Comparison of ENCODE assay signal across 25 cellular contexts in genomic region chr10:133273534-133274143, GRCh38. TPM values are rescaled to one million over a fixed set of nuclear protein-coding genes. Genes with fewer than 3 reads are reported as not detected.
A peak's percentile ranks its signal among the peaks of the same experiment; 100 is the strongest.
DNase-seq lines count a peak whose midpoint lies in the region; ATAC-seq and TF ChIP-seq lines count a peak whose summit lies in the region.
"Had no signal": no experiment of that assay in that cellular context is flagged by ENCODE, and none has a peak within 500 bp of the region (broad histone marks: within the 10 kb centered on the region; RNA-seq: fewer than 3 reads in every experiment).

No MANE protein-coding gene starts in this region.

- intact Hi-C loops in CD4-positive, alpha-beta memory T cell (cut with micrococcal nuclease), result loop anchor here (2.0 kb wide), 1 partner anchor 13 kb away; no protein-coding TSS in a partner anchor

- WGBS in neuronal stem cell (ENCODE audit: extremely low coverage in 2 of 2, insufficient read length in 2 of 2, insufficient replicate concordance in 1 of 2), 2 donors, result no CpG with 5 or more reads among the region's 28 CpGs

- no peak for ATAC-seq in GM19328 (IDR thresholded peaks at IDR 0.05; ENCODE audit: unreplicated experiment)
- no peak for ATAC-seq in GM19395 (IDR thresholded peaks at IDR 0.05; ENCODE audit: unreplicated experiment)
- ATAC-seq: Right ventricle myocardium inferior had no signal

- H4K20me1 ChIP-seq in MM.1S (ENCODE audit: insufficient read depth, low read length), result no peaks in the 10 kb centered on the region

- peak overlapping the region; percentile 70 for H2AK5ac ChIP-seq in neuronal stem cell (ENCODE audit: low read depth, low read length)

- H2BK5ac ChIP-seq in neuronal stem cell (ENCODE audit: low read length), result no peak overlapping the region

- H3K36me3 ChIP-seq in CD4-positive, alpha-beta memory T cell (ENCODE audit: insufficient read depth, low read length), result peaks cover 40% of the 10 kb centered on the region
- H3K36me3 ChIP-seq in MM.1S (replicated peaks; ENCODE audit: insufficient read depth, low read length), result peaks cover 3% of the 10 kb centered on the region
- no peaks in the 10 kb centered on the region for H3K36me3 ChIP-seq in neuronal stem cell (replicated peaks in 1 of 2; ENCODE audit: control insufficient read depth in 2 of 2, insufficient read depth in 2 of 2, low read length in 2 of 2)
- H3K36me3 ChIP-seq: HAP-1, MG63 had no signal

- POLR2A ChIA-PET in CD4-positive, alpha-beta memory T cell (lab: Charles Lee; ENCODE audit: partially characterized antibody), result interaction anchor here (11.6 kb wide), 1 partner anchor 12 kb away, joined by 236 read pairs; no protein-coding TSS in a partner anchor

- no peak overlapping the region for H3K4me3 ChIP-seq in CD4-positive, alpha-beta memory T cell (ENCODE audit: low read length in 2 of 2)
- H3K4me3 ChIP-seq in MM.1S (ENCODE audit: low read length) (no peak overlapping the region), neuronal stem cell (ENCODE audit: low read length in 2 of 2) (no peak overlapping the region)
- H3K4me3 ChIP-seq: HAP-1, MG63 had no signal

- peaks cover 3% of the 10 kb centered on the region for H3K79me1 ChIP-seq in neuronal stem cell (ENCODE audit: low read depth, low read length)

- H3K27ac Mint-ChIP-seq in CD4-positive, alpha-beta memory T cell, result peak overlapping the region in 4 of 7 donors; percentile 9 to 65 (median 18)

- H3K4me1 ChIP-seq in CD4-positive, alpha-beta memory T cell (ENCODE audit: insufficient read depth, low read length), result peaks cover 36% of the 10 kb centered on the region
- H3K4me1 ChIP-seq in MM.1S (ENCODE audit: low read length), result peaks cover 19% of the 10 kb centered on the region
- H3K4me1 ChIP-seq in neuronal stem cell (ENCODE audit: control insufficient read depth in 2 of 2, insufficient read depth in 1 of 2, low read depth in 1 of 2, low read length in 2 of 2), result peaks cover 8 to 15% of the 10 kb centered on the region in 2 donors
- H3K4me1 ChIP-seq: HAP-1 had no signal

- no peak for TF ChIP-seq CTCF in MM.1S (IDR thresholded peaks at IDR 0.05; ENCODE audit: low read length)

- H3K27me3 Mint-ChIP-seq in CD4-positive, alpha-beta memory T cell, result no peaks in the 10 kb centered on the region

- H4K91ac ChIP-seq in neuronal stem cell (ENCODE audit: low read depth, low read length, poor library complexity), result no peak overlapping the region

- peaks cover 10 to 37% (median 22%) of the 10 kb centered on the region in 4 donors for H3K4me1 Mint-ChIP-seq in CD4-positive, alpha-beta memory T cell

- peaks cover 33% of the 10 kb centered on the region for H3F3A ChIP-seq in MM.1S (ENCODE audit: insufficient read depth, low read length)

- no peak overlapping the region for H3K4ac ChIP-seq in neuronal stem cell (ENCODE audit: low read length)

- H2AFZ ChIP-seq in MM.1S (ENCODE audit: low read length) (no peak overlapping the region), neuronal stem cell (ENCODE audit: low read length) (no peak overlapping the region)

- H3K36me3 Mint-ChIP-seq in CD4-positive, alpha-beta memory T cell, result peaks cover 0 to 34% of the 10 kb centered on the region in 2 donors

- H3K4me3 Mint-ChIP-seq in CD4-positive, alpha-beta memory T cell, result peak overlapping the region in 1 of 8 donors; percentile 30

- no peak overlapping the region for H4K8ac ChIP-seq in neuronal stem cell (ENCODE audit: low read depth, low read length)

- H3K9me3 ChIP-seq in CD4-positive, alpha-beta memory T cell (ENCODE audit: control insufficient read depth in 1 of 2, low read length in 2 of 2), result no peaks in the 10 kb centered on the region
- H3K9me3 ChIP-seq in MM.1S (replicated peaks; ENCODE audit: insufficient read depth, low read length) (no peaks in the 10 kb centered on the region), neuronal stem cell (replicated peaks in 1 of 2; ENCODE audit: control insufficient read depth in 2 of 2, insufficient read depth in 1 of 2, low read depth in 1 of 2, low read length in 2 of 2) (peaks cover 0 to 2% of the 10 kb centered on the region in 2 donors)
- H3K9me3 ChIP-seq: HAP-1, MG63 had no signal

- H3K9ac ChIP-seq in MM.1S (ENCODE audit: low read length) (no peak overlapping the region), neuronal stem cell (ENCODE audit: low read depth, low read length, poor library complexity) (no peak overlapping the region)

- H3K79me2 ChIP-seq in MM.1S (ENCODE audit: low read length), result peaks cover 63% of the 10 kb centered on the region

- H3K9me2 ChIP-seq in MM.1S (replicated peaks; ENCODE audit: insufficient read depth, low read length), result no peaks in the 10 kb centered on the region

- H2BK12ac ChIP-seq in neuronal stem cell (ENCODE audit: low read length), result no peak overlapping the region

- H3K27me3 ChIP-seq in CD4-positive, alpha-beta memory T cell (ENCODE audit: insufficient read depth, low read length), result no peaks in the 10 kb centered on the region
- no peaks in the 10 kb centered on the region for H3K27me3 ChIP-seq in MM.1S (replicated peaks; ENCODE audit: insufficient read depth, low read length)
- peaks cover 0 to 13% (median 6%) of the 10 kb centered on the region in 3 experiments for H3K27me3 ChIP-seq in neuronal stem cell (ENCODE audit: control insufficient read depth in 3 of 3, insufficient read depth in 3 of 3, low read depth in 1 of 3, low read length in 3 of 3)
- H3K27me3 ChIP-seq: MG63 had no signal

- peak overlapping the region; percentile 85 for H3K23ac ChIP-seq in neuronal stem cell (ENCODE audit: low read depth, low read length, poor library complexity)

- no peaks in the 10 kb centered on the region for H3K9me3 Mint-ChIP-seq in CD4-positive, alpha-beta memory T cell

- H3K27ac ChIP-seq in CD4-positive, alpha-beta memory T cell (ENCODE audit: low read depth, low read length), result peak overlapping the region; percentile 52
- H3K27ac ChIP-seq in MM.1S (ENCODE audit: low read length), result no peak overlapping the region
- peak overlapping the region; percentile 90 for H3K27ac ChIP-seq in epithelial cell of prostate
- H3K27ac ChIP-seq in neuronal stem cell (replicated peaks; ENCODE audit: low read length), result no peak overlapping the region

- H2BK120ac ChIP-seq in neuronal stem cell (ENCODE audit: low read depth, low read length), result no peak overlapping the region

- no peak overlapping the region for H3K14ac ChIP-seq in neuronal stem cell (ENCODE audit: low read length)

- CTCF ChIA-PET in CD4-positive, alpha-beta memory T cell (lab: Charles Lee; ENCODE audit: partially characterized antibody), result interaction anchor here (1.2 to 2.6 kb wide), 2 partner anchors 9 to 130 kb away, joined by 3 to 10 read pairs; no protein-coding TSS in a partner anchor

- peak overlapping the region; percentile 67 for H2BK15ac ChIP-seq in neuronal stem cell (ENCODE audit: low read length)

- H3K4me2 ChIP-seq in MM.1S (ENCODE audit: low read depth, low read length) (no peak overlapping the region), neuronal stem cell (ENCODE audit: insufficient read depth, low read length, poor library complexity, severe bottlenecking) (no peak overlapping the region)

- DNase-seq in CD4-positive, alpha-beta memory T cell, result no peak
- DNase-seq in MM.1S (peak; percentile 4), epithelial cell of prostate (ENCODE audit: low read depth, low spot score) (no peak), neuronal stem cell (ENCODE audit: low spot score) (no peak), NCI-H2029 treated with DMSO at 0.1 percent for 48 hours (lab: John Stamatoyannopoulos, UW) (no peak)
- no peak for DNase-seq in stimulated activated CD4-positive, alpha-beta T cell treated with anti-CD3 and anti-CD28 coated beads, Interleukin-4, amount 100 ng/mL, for 1 hour
- DNase-seq: ACHN, DMS153, EL, IMR-90, Kasumi-1, MG63, NCI-H1092, NCI-H1436 treated with DMSO at 0.1 percent for 48 hours, NCI-H2029, NCI-H2171 treated with DMSO at 0.1 percent for 48 hours, NCI-H446 treated with DMSO at 0.1 percent for 48 hours, NCI-H69 had no signal

- H3K18ac ChIP-seq in neuronal stem cell (ENCODE audit: low read length), result peak overlapping the region; percentile 64

RNA-seq across cellular contexts. Expression of gene ADAM8, which starts 3.0 kb away (rescaled TPM):
- total RNA-seq in CD4-positive, alpha-beta memory T cell, result 10 to 100 TPM; 87.2 to 90.3 TPM
- polyA plus RNA-seq in CD4-positive, alpha-beta memory T cell, result 10 to 100 TPM; 63.9 to 97.8 TPM
- 1.1 TPM for polyA plus RNA-seq in neuronal stem cell (2013, experiment 1 of 2)
- 1.3 TPM for polyA plus RNA-seq in neuronal stem cell (2013, experiment 2 of 2)

RNA-seq across cellular contexts. Expression of gene TUBGCP2, which starts 35.0 kb away (rescaled TPM):
- total RNA-seq in CD4-positive, alpha-beta memory T cell, result 10 to 100 TPM; 66.5 to 74.0 TPM
- polyA plus RNA-seq in CD4-positive, alpha-beta memory T cell, result 10 to 100 TPM; 14.1 to 40.8 TPM
- 33.5 TPM for polyA plus RNA-seq in neuronal stem cell (2013, experiment 1 of 2)
- 35.6 TPM for polyA plus RNA-seq in neuronal stem cell (2013, experiment 2 of 2)

RNA-seq across cellular contexts. Expression of gene ZNF511, which starts 35.1 kb away (rescaled TPM):
- total RNA-seq in CD4-positive, alpha-beta memory T cell, result 10 to 100 TPM; 31.5 to 33.1 TPM
- 100 to 1,000 TPM in 1 of 2 donors, 10 to 100 TPM in 1; 69.0 to 107 TPM for polyA plus RNA-seq in CD4-positive, alpha-beta memory T cell
- polyA plus RNA-seq in neuronal stem cell (2013, experiment 1 of 2), result 40.1 TPM
- polyA plus RNA-seq in neuronal stem cell (2013, experiment 2 of 2), result 35.5 TPM

RNA-seq across cellular contexts. Expression of gene VENTX, which starts 36.0 kb away (rescaled TPM):
- not detected for total RNA-seq in CD4-positive, alpha-beta memory T cell
- polyA plus RNA-seq in CD4-positive, alpha-beta memory T cell, result not detected
- 0.42 TPM for polyA plus RNA-seq in neuronal stem cell (2013, experiment 1 of 2)
- polyA plus RNA-seq in neuronal stem cell (2013, experiment 2 of 2), result 0.35 TPM
- total RNA-seq: IMR-90, OCI-LY7, SK-MEL-5 had no signal
- polyA plus RNA-seq: IMR-90 had no signal

RNA-seq across cellular contexts. Expression of gene UTF1, which starts 43.6 kb away (rescaled TPM):
- total RNA-seq in CD4-positive, alpha-beta memory T cell, result not detected
- not detected for polyA plus RNA-seq in CD4-positive, alpha-beta memory T cell
- polyA plus RNA-seq in neuronal stem cell (2013, experiment 1 of 2), result 0.35 TPM
- polyA plus RNA-seq in neuronal stem cell (2013, experiment 2 of 2), result 0.33 TPM
- total RNA-seq: HT1080, IMR-90, OCI-LY7, Right ventricle myocardium inferior, SK-MEL-5 had no signal
- polyA plus RNA-seq: IMR-90 had no signal

Comparison
In these comparisons a context has a peak if more than half of its experiments do, and no peak if none do; other contexts are left out.
1. H3K27ac ChIP-seq: peak in CD4-positive, alpha-beta memory T cell (single experiment) and epithelial cell of prostate (single experiment); none in MM.1S (single experiment) and neuronal stem cell (single experiment).